8 cellular contexts compared by ENCODE assay signal in the genomic region with DNA sequence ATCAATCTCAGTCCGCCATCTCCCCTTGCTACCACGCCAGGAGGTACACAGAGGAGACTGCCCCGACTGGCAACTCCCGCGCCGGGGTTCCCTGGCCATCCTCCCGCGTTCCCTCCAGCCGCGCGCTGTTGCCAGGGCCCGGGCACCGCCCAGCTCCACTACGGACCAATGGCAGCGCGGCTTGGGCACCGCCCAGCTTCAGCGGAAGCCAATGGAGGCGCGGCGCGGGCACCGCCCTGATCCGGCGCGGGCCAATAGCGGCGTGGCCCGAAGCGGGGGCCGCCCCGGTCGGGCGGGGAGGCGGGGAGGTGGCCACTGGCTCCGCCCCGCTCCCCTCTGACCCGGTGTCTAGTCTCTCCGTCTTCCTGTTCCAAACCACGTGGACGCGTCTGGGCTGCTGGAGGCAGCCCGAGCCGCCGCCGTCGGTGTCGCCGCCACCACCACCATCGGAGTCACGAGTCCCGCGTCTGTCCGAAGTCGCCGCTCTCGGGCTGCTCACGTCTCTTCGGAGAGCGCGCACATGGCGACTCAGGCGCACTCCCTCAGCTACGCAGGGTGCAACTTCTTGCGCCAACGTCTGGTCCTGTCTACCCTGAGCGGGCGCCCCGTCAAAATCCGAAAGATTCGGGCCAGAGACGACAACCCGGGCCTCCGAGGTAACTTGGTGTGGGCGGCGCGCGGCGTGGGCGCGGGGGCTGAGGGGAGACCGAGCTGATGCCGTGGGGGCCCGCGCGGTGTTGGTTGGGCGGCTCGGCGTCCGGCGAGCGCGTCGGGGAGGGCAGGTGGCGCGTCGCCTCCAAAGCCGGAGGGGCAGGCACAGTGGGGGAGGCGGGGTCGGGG. TPM values are rescaled to one million over a fixed set of nuclear protein-coding genes. Genes with fewer than 3 reads are reported as not detected.
DNase-seq lines count a peak whose midpoint lies in the region; ATAC-seq and TF ChIP-seq lines count a peak whose summit lies in the region.

A gene with protein sequence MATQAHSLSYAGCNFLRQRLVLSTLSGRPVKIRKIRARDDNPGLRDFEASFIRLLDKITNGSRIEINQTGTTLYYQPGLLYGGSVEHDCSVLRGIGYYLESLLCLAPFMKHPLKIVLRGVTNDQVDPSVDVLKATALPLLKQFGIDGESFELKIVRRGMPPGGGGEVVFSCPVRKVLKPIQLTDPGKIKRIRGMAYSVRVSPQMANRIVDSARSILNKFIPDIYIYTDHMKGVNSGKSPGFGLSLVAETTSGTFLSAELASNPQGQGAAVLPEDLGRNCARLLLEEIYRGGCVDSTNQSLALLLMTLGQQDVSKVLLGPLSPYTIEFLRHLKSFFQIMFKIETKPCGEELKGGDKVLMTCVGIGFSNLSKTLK (plus strand): TSS at position 373 of the 840 bp plus-strand sequence. CDS start 148 bp downstream, at position 521.

- peak within 1 kb of the TSS; percentile 86 to 95 for H3K4me3 ChIP-seq in duodenal mucosa (ENCODE audit: low read depth in 1 of 2, low read length in 2 of 2)
- H3K4me3 ChIP-seq in lower leg skin (ENCODE audit: low read depth, poor library complexity, severe bottlenecking) = peak within 1 kb of the TSS; percentile 98

- H3K36me3 Mint-ChIP-seq in activated CD4-positive, alpha-beta memory T cell treated with anti-CD3 and anti-CD28 coated beads, Interleukin-2, amount 10 ng/mL, durations not matched to agents 7 days and 5 days (ENCODE audit: low read depth) = peaks cover 4% of the 10 kb centered on the region

- ATAC-seq in GM19438 (IDR thresholded peaks at IDR 0.05; ENCODE audit: low read depth, unreplicated experiment) (peak; percentile 95), HG03575 (IDR thresholded peaks at IDR 0.05; ENCODE audit: extremely low read depth, insufficient number of reproducible peaks, low FRiP score, unreplicated experiment) (peak; percentile 88)

- no peaks in the 10 kb centered on the region for H3K9me3 Mint-ChIP-seq in activated CD4-positive, alpha-beta memory T cell treated with anti-CD3 and anti-CD28 coated beads, Interleukin-2, amount 10 ng/mL, durations not matched to agents 7 days and 5 days

- CTCF ChIA-PET in activated CD4-positive, alpha-beta memory T cell treated with anti-CD3 and anti-CD28 coated beads, Interleukin-2, amount 10 ng/mL, durations not matched to agents 7 days and 5 days (lab: Charles Lee) = interaction anchor here (1.0 to 6.2 kb wide), 8 partner anchors 30 to 194 kb away, joined by 3 to 54 read pairs (median 6); a partner anchor contains a TSS

- H3K27me3 Mint-ChIP-seq in activated CD4-positive, alpha-beta memory T cell treated with anti-CD3 and anti-CD28 coated beads, Interleukin-2, amount 10 ng/mL, durations not matched to agents 7 days and 5 days = no peaks in the 10 kb centered on the region

- no peaks in the 10 kb centered on the region for H3K36me3 ChIP-seq in duodenal mucosa (ENCODE audit: control insufficient read depth in 1 of 2, insufficient read depth in 2 of 2, low read length in 2 of 2)

- WGBS in lower leg skin, 2 donors = 0% methylated on average over 15 to 83 of the region's 100 CpGs

- intact Hi-C loops in lower leg skin (cut with DNase I; ENCODE audit: low total_unique reads) = no loop called here

- H3K27me3 ChIP-seq in duodenal mucosa (ENCODE audit: control insufficient read depth in 1 of 2, insufficient read depth in 2 of 2, low read length in 2 of 2) = no peaks in the 10 kb centered on the region

- peak; percentile 99 for DNase-seq in CD1c-positive myeloid dendritic cell (ENCODE audit: extremely low spot score)
- DNase-seq in NCI-H82 treated with DMSO at 0.1 percent for 48 hours (lab: John Stamatoyannopoulos, UW; ENCODE audit: unreplicated experiment) = peak; percentile 91
- DNase-seq in activated CD4-positive, alpha-beta memory T cell treated with anti-CD3 and anti-CD28 coated beads, Interleukin-2, amount 10 ng/mL, durations not matched to agents 7 days and 5 days = peak; percentile 98
- peak; percentile 93 to 99 for DNase-seq in lower leg skin (ENCODE audit: low spot score in 2 of 2)
- DNase-seq in stimulated activated CD4-positive, alpha-beta T cell treated with anti-CD3 and anti-CD28 coated beads, Interleukin-4, amount 100 ng/mL, for 48 hours (ENCODE audit: low read depth in 2 of 2) = peak; percentile 95 to 96

- TF ChIP-seq POLR2A in lower leg skin (IDR thresholded peaks at IDR 0.05) = peak in 1 of 2 donors; percentile 31

- no peak for TF ChIP-seq CTCF in lower leg skin (IDR thresholded peaks at IDR 0.05)

- peak within 1 kb of the TSS; percentile 89 for H3K27ac Mint-ChIP-seq in activated CD4-positive, alpha-beta memory T cell treated with anti-CD3 and anti-CD28 coated beads, Interleukin-2, amount 10 ng/mL, durations not matched to agents 7 days and 5 days

- peak within 1 kb of the TSS; percentile 82 for H3K27ac ChIP-seq in duodenal mucosa (ENCODE audit: low read depth, low read length)

- peaks cover 44% of the 10 kb centered on the region for H3K4me1 Mint-ChIP-seq in activated CD4-positive, alpha-beta memory T cell treated with anti-CD3 and anti-CD28 coated beads, Interleukin-2, amount 10 ng/mL, durations not matched to agents 7 days and 5 days

- POLR2A ChIA-PET in activated CD4-positive, alpha-beta memory T cell treated with anti-CD3 and anti-CD28 coated beads, Interleukin-2, amount 10 ng/mL, durations not matched to agents 7 days and 5 days (lab: Charles Lee) = interaction anchor here (0.7 to 4.0 kb wide), 35 partner anchors 11 to 1266 kb away, joined by 3 to 27 read pairs (median 5); a partner anchor contains a TSS

- peak within 1 kb of the TSS; percentile 94 for H3K4me3 Mint-ChIP-seq in activated CD4-positive, alpha-beta memory T cell treated with anti-CD3 and anti-CD28 coated beads, Interleukin-2, amount 10 ng/mL, durations not matched to agents 7 days and 5 days

- peak within 1 kb of the TSS; percentile 35 to 83 for H3K9ac ChIP-seq in duodenal mucosa (ENCODE audit: low read depth in 1 of 2, low read length in 2 of 2)

- H3K9me3 ChIP-seq in duodenal mucosa (ENCODE audit: control insufficient read depth in 1 of 2, low read length in 2 of 2) = no peaks in the 10 kb centered on the region

- peaks cover 18 to 21% of the 10 kb centered on the region in 2 donors for H3K4me1 ChIP-seq in duodenal mucosa (ENCODE audit: control insufficient read depth in 1 of 2, insufficient read depth in 2 of 2, low read length in 2 of 2)

RNA-seq across cellular contexts. Expression of the gene that starts here (rescaled TPM):
- total RNA-seq in activated CD4-positive, alpha-beta memory T cell treated with anti-CD3 and anti-CD28 coated beads, Interleukin-2, amount 10 ng/mL, durations not matched to agents 7 days and 5 days = 10 to 100 TPM; 11.5 to 12.3 TPM
- total RNA-seq in lower leg skin = 10 to 100 TPM; 30.8 to 54.8 (median 38.4) TPM

Comparison
In these comparisons a context has a peak if more than half of its experiments do, and no peak if none do; other contexts are left out.
1. Peak in every context shown above with its lines: DNase-seq, ATAC-seq, H3K4me3 ChIP-seq and H3K27ac ChIP-seq.